ENCODE assay signal across 18 cellular contexts in the genomic region with DNA sequence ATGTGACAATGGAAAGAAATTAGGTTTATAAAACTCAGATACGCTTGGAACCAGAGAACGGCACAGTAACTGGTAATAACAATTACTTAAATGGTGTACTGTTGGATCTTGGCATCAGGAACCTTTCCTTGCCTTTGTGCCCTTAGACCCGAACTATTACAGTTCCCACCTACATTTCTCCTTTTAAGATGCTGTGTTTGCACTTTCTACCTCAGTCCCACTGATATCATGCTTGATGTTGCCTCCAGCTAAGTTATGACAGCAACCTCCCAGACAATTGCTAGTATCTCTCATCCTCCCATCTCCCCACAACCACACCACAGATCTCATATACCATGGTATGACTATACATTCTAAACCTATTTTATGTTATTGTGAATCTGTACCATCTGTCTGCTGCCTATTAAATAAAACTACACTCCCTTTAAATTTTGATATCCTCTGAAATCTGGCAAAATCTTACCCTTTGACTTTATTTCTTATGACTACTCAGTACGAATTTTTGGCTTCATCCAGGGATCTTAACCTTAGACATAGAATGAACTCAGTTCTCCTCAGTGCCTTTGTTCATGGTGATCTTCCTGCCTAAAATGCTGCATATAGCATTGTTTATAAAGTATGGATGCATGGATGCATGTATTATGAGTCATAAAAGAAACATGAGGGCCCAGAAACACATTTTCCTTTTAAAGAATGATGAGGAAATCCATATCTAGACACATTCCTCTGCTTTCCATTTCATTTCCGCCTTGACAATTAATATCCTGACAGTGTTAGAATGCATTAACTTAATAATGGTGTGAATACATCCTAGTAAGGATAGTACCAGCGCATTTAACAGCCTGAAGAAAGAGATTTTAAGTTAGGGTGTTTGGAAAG.
DNase-seq lines count a peak whose midpoint lies in the region; FAIRE-seq and TF ChIP-seq lines count a peak whose summit lies in the region.
"Had no signal": no experiment of that assay in that cellular context is flagged by ENCODE, and none has a peak within 500 bp of the region (broad histone marks: within the 10 kb centered on the region; RNA-seq: fewer than 3 reads in every experiment).

No MANE protein-coding gene starts in this region.

- peaks cover 38 to 52% of the 10 kb centered on the region in 2 donors for H3K36me3 Mint-ChIP-seq in CD14-positive monocyte
- H3K36me3 Mint-ChIP-seq in CD4-positive, alpha-beta memory T cell: peaks cover 33 to 53% of the 10 kb centered on the region in 2 donors

- H3K27ac ChIP-seq in CD4-positive, alpha-beta memory T cell (ENCODE audit: low read depth, low read length): no peak overlapping the region
- H3K27ac ChIP-seq: Peyer's patch had no signal

- no peaks in the 10 kb centered on the region for H3K9me3 ChIP-seq in CD4-positive, alpha-beta memory T cell (ENCODE audit: control insufficient read depth in 1 of 2, low read length in 2 of 2)
- H3K9me3 ChIP-seq: Peyer's patch had no signal

- H3K27me3 ChIP-seq in bronchial epithelial cell (ENCODE audit: control insufficient read depth, insufficient read depth, low read length): no peaks in the 10 kb centered on the region
- no peaks in the 10 kb centered on the region for H3K27me3 ChIP-seq in CD4-positive, alpha-beta memory T cell (ENCODE audit: insufficient read depth, low read length)
- H3K27me3 ChIP-seq: Peyer's patch had no signal

- peaks cover 4% of the 10 kb centered on the region for H3K36me3 ChIP-seq in bronchial epithelial cell (ENCODE audit: control insufficient read depth, insufficient read depth, low read length)
- H3K36me3 ChIP-seq in CD4-positive, alpha-beta memory T cell (ENCODE audit: insufficient read depth, low read length): no peaks in the 10 kb centered on the region
- H3K36me3 ChIP-seq: Peyer's patch had no signal

- H3K9me3 Mint-ChIP-seq in CD14-positive monocyte: peaks cover 10 to 17% (median 12%) of the 10 kb centered on the region in 7 donors
- H3K9me3 Mint-ChIP-seq in CD4-positive, alpha-beta memory T cell: peaks cover 0 to 3% (median 0%) of the 10 kb centered on the region in 8 donors
- H3K9me3 Mint-ChIP-seq: central memory CD8-positive, alpha-beta T cell had no signal

- H3K4me3 Mint-ChIP-seq in CD14-positive monocyte: no peak overlapping the region
- H3K4me3 Mint-ChIP-seq in CD4-positive, alpha-beta memory T cell: no peak overlapping the region
- H3K4me3 Mint-ChIP-seq: activated CD4-positive, alpha-beta memory T cell treated with anti-CD3 and anti-CD28 coated beads for 36 hours; activated naive CD8-positive, alpha-beta T cell treated with anti-CD3 and anti-CD28 coated beads, Interleukin-2, amount 10 ng/mL, durations not matched to agents 7 days and 5 days; central memory CD8-positive, alpha-beta T cell had no signal

- TF ChIP-seq CTCF in CD14-positive monocyte (IDR thresholded peaks at IDR 0.05) (no peak), bronchial epithelial cell (IDR thresholded peaks at IDR 0.05; ENCODE audit: insufficient read depth, low read length, severe bottlenecking) (no peak), D721Med (IDR thresholded peaks at IDR 0.05; ENCODE audit: insufficient read depth, missing control alignments) (no peak)

- POLR2A ChIA-PET in CD4-positive, alpha-beta memory T cell (lab: Charles Lee; ENCODE audit: partially characterized antibody): no interaction called here

- no peaks in the 10 kb centered on the region for H3K4me1 ChIP-seq in CD4-positive, alpha-beta memory T cell (ENCODE audit: insufficient read depth, low read length)
- H3K4me1 ChIP-seq: Peyer's patch had no signal

- peak overlapping the region in 4 of 7 donors; percentile 0 to 61 (median 14) for H3K27ac Mint-ChIP-seq in CD14-positive monocyte
- peak overlapping the region in 2 of 7 donors; percentile 5 to 74 for H3K27ac Mint-ChIP-seq in CD4-positive, alpha-beta memory T cell
- H3K27ac Mint-ChIP-seq: activated CD4-positive, alpha-beta memory T cell treated with anti-CD3 and anti-CD28 coated beads for 36 hours; activated naive CD8-positive, alpha-beta T cell treated with anti-CD3 and anti-CD28 coated beads, Interleukin-2, amount 10 ng/mL, durations not matched to agents 7 days and 5 days had no signal

- H3K4me3 ChIP-seq in bronchial epithelial cell (ENCODE audit: low read depth, low read length): no peak overlapping the region
- no peak overlapping the region for H3K4me3 ChIP-seq in CD4-positive, alpha-beta memory T cell (ENCODE audit: low read length in 2 of 2)
- H3K4me3 ChIP-seq: Peyer's patch had no signal

- H3K27me3 Mint-ChIP-seq in CD14-positive monocyte (ENCODE audit: low read depth in 3 of 3): no peaks in the 10 kb centered on the region
- no peaks in the 10 kb centered on the region for H3K27me3 Mint-ChIP-seq in CD4-positive, alpha-beta memory T cell
- H3K27me3 Mint-ChIP-seq: activated CD4-positive, alpha-beta memory T cell treated with anti-CD3 and anti-CD28 coated beads for 36 hours; activated naive CD8-positive, alpha-beta T cell treated with anti-CD3 and anti-CD28 coated beads, Interleukin-2, amount 10 ng/mL, durations not matched to agents 7 days and 5 days; central memory CD8-positive, alpha-beta T cell had no signal

- H3K4me1 Mint-ChIP-seq in CD14-positive monocyte: peaks cover 18% of the 10 kb centered on the region
- H3K4me1 Mint-ChIP-seq in CD4-positive, alpha-beta memory T cell: peaks cover 17 to 26% (median 26%) of the 10 kb centered on the region in 4 donors

- CTCF ChIA-PET in CD4-positive, alpha-beta memory T cell (lab: Charles Lee; ENCODE audit: partially characterized antibody): interaction anchor here (1.6 kb wide), 1 partner anchor 12 kb away, joined by 6 read pairs; no protein-coding TSS in a partner anchor

- intact Hi-C loops in CD14-positive monocyte (cut with micrococcal nuclease): no loop called here
- intact Hi-C loops in CD4-positive, alpha-beta memory T cell (cut with micrococcal nuclease): no loop called here

- FAIRE-seq in bronchial epithelial cell (lab: Jason Lieb, UNC) (no peak), D721Med (lab: Jason Lieb, UNC) (no peak)
- FAIRE-seq: endometrium had no signal

- DNase-seq in CD14-positive monocyte (ENCODE audit: low spot score): no peak
- DNase-seq in NCI-H226: peak; percentile 80
- peak; percentile 75 for DNase-seq in bronchial epithelial cell (ENCODE audit: low read depth)
- peak; percentile 13 for DNase-seq in kidney glomerular epithelial cell (lab: John Stamatoyannopoulos, UW)
- DNase-seq in CD4-positive, alpha-beta memory T cell: no peak
- DNase-seq in NK-92 (lab: John Stamatoyannopoulos, UW; ENCODE audit: unreplicated experiment): no peak
- no peak for DNase-seq in effector CD4-positive, alpha-beta T cell
- DNase-seq in D721Med (ENCODE audit: insufficient read length, low spot score): no peak
- DNase-seq: activated CD4-positive, alpha-beta memory T cell treated with anti-CD3 and anti-CD28 coated beads for 36 hours; activated naive CD8-positive, alpha-beta T cell treated with anti-CD3 and anti-CD28 coated beads, Interleukin-2, amount 10 ng/mL, durations not matched to agents 7 days and 5 days; KBM-7; mesendoderm; NCI-H1092 treated with DMSO at 0.1 percent for 48 hours; NCI-H2107; NCI-H526 treated with DMSO at 0.1 percent for 48 hours; Peyer's patch had no signal

Comparison
In these comparisons a context has a peak if more than half of its experiments do, and no peak if none do; other contexts are left out.
1. DNase-seq: peak in NCI-H226 (single experiment), bronchial epithelial cell (single experiment) and kidney glomerular epithelial cell (single experiment); none in CD14-positive monocyte (single experiment), CD4-positive, alpha-beta memory T cell (0 of 5), NK-92 (single experiment), effector CD4-positive, alpha-beta T cell (single experiment) and D721Med (single experiment).